ENCODE assay signal across 8 cellular contexts in genomic region chr5:173016621-173017046, GRCh38. TPM values are rescaled to one million over a fixed set of nuclear protein-coding genes. Genes with fewer than 3 reads are reported as not detected.
A peak's percentile ranks its signal among the peaks of the same experiment; 100 is the strongest.
DNase-seq lines count a peak whose midpoint lies in the region; ATAC-seq and TF ChIP-seq lines count a peak whose summit lies in the region.

No MANE protein-coding gene starts in this region.

- H3K4me1 ChIP-seq in fibroblast of lung (ENCODE audit: control insufficient read depth, extremely low read depth, insufficient read depth, low read length) (peaks cover 12% of the 10 kb centered on the region), neutrophil (ENCODE audit: control insufficient read depth in 1 of 2, insufficient read depth in 1 of 2, low read depth in 1 of 2, low read length in 1 of 2) (peaks cover 47 to 63% of the 10 kb centered on the region in 2 experiments)

- H3K27ac ChIP-seq in fibroblast of lung (ENCODE audit: insufficient read depth, low read length) (peak overlapping the region; percentile 39), neutrophil (peak overlapping the region; percentile 79)

- no peak for TF ChIP-seq CTCF in fibroblast of lung (conservative IDR thresholded peaks at IDR 0.05 in 1 of 2, IDR thresholded peaks at IDR 0.05 in 1 of 2; ENCODE audit: low read depth in 1 of 2, low read length in 2 of 2)
- TF ChIP-seq CTCF in neutrophil (IDR thresholded peaks at IDR 0.05): no peak

- H3K36me3 ChIP-seq in fibroblast of lung (ENCODE audit: control insufficient read depth, insufficient read depth, low read length) (no peaks in the 10 kb centered on the region), neutrophil (peaks cover 17% of the 10 kb centered on the region)

- ATAC-seq in HG03460 (IDR thresholded peaks at IDR 0.05; ENCODE audit: unreplicated experiment) (no peak), GM19324 (IDR thresholded peaks at IDR 0.05; ENCODE audit: low FRiP score, unreplicated experiment) (no peak)

- H4K20me1 ChIP-seq in fibroblast of lung (ENCODE audit: control insufficient read depth, extremely low read depth, insufficient read depth, low read length): no peaks in the 10 kb centered on the region

- DNase-seq in DMS53 (lab: John Stamatoyannopoulos, UW): peak; percentile 54
- DNase-seq in SK-MEL-5 (ENCODE audit: low read depth, low spot score): peak; percentile 94
- DNase-seq in fibroblast of lung (ENCODE audit: low read depth in 2 of 2): peak; percentile 49 to 87
- no peak for DNase-seq in iPS-NIHi7 (ENCODE audit: extremely low spot score)
- DNase-seq in NCI-H2081 (lab: John Stamatoyannopoulos, UW): no peak

- H3K79me2 ChIP-seq in fibroblast of lung (ENCODE audit: control insufficient read depth, insufficient read depth, low read length): peaks cover 38% of the 10 kb centered on the region

- H3K4me3 ChIP-seq in fibroblast of lung (replicated peaks in 1 of 4; ENCODE audit: control extremely low read depth in 1 of 4, insufficient read depth in 1 of 4, low read depth in 3 of 4, low read length in 4 of 4) (no peak overlapping the region), neutrophil (ENCODE audit: low read depth in 1 of 2, low read length in 1 of 2) (no peak overlapping the region)

- H3K9me3 ChIP-seq in fibroblast of lung (ENCODE audit: control insufficient read depth, insufficient read depth, low read depth, low read length): no peaks in the 10 kb centered on the region
- no peaks in the 10 kb centered on the region for H3K9me3 ChIP-seq in neutrophil

- no peak overlapping the region for H2AFZ ChIP-seq in fibroblast of lung (ENCODE audit: low read length)

- H3K27me3 ChIP-seq in fibroblast of lung (ENCODE audit: control insufficient read depth, insufficient read depth, low read length) (no peaks in the 10 kb centered on the region), neutrophil (no peaks in the 10 kb centered on the region)

- H3K4me2 ChIP-seq in fibroblast of lung (ENCODE audit: extremely low read depth, insufficient read depth, low read length): peak overlapping the region; percentile 9

- in situ Hi-C loops in SK-MEL-5 (cut with HindIII; ENCODE audit: low pct_unique_long_range_greater_than_20kb, low sequenced_read_pairs): no loop called here

- H3K9ac ChIP-seq in fibroblast of lung (ENCODE audit: insufficient read depth, low read length): no peak overlapping the region

RNA-seq across cellular contexts. Expression of gene ATP6V0E1, which starts 33.1 kb away (rescaled TPM):
- total RNA-seq in SK-MEL-5 (2014; rRNA removed; shearing (Covaris generic)): 303 and 324 TPM in 2 replicates
- polyA plus RNA-seq in SK-MEL-5 (2015; cell fraction: cytosol; rRNA removed): 129 and 198 TPM in 2 replicates
- polyA plus RNA-seq in SK-MEL-5 (2015; cell fraction: nucleus; rRNA removed): 37.2 and 49.4 TPM in 2 replicates
- 293 and 377 TPM in 2 replicates for total RNA-seq in fibroblast of lung
- polyA plus RNA-seq in fibroblast of lung: 595 and 635 TPM in 2 replicates
- 409 and 483 TPM in 2 replicates for polyA plus RNA-seq in fibroblast of lung (2012)
- 366 and 457 TPM in 2 replicates for polyA minus RNA-seq in fibroblast of lung (ENCODE audit: low replicate concordance)

RNA-seq across cellular contexts. Expression of gene CREBRF, which starts 39.5 kb away (rescaled TPM):
- total RNA-seq in SK-MEL-5 (2014; rRNA removed; shearing (Covaris generic)): 24.6 and 25.6 TPM in 2 replicates
- 6.8 and 8.7 TPM in 2 replicates for polyA plus RNA-seq in SK-MEL-5 (2015; cell fraction: cytosol; rRNA removed)
- polyA plus RNA-seq in SK-MEL-5 (2015; cell fraction: nucleus; rRNA removed): 31.4 and 33.9 TPM in 2 replicates
- total RNA-seq in fibroblast of lung: 25.2 and 38.8 TPM in 2 replicates
- polyA plus RNA-seq in fibroblast of lung: 9.1 and 14.4 TPM in 2 replicates
- 5.1 and 8.1 TPM in 2 replicates for polyA plus RNA-seq in fibroblast of lung (2012)
- 13.7 and 15.4 TPM in 2 replicates for polyA minus RNA-seq in fibroblast of lung (ENCODE audit: low replicate concordance)

RNA-seq across cellular contexts. Expression of gene RPL26L1, which starts 57.4 kb away (rescaled TPM):
- total RNA-seq in SK-MEL-5 (2014; rRNA removed; shearing (Covaris generic)): 97.8 and 107 TPM in 2 replicates
- polyA plus RNA-seq in SK-MEL-5 (2015; cell fraction: cytosol; rRNA removed): 58.1 and 73.8 TPM in 2 replicates
- polyA plus RNA-seq in SK-MEL-5 (2015; cell fraction: nucleus; rRNA removed): 9.6 and 31.7 TPM in 2 replicates
- 47.1 and 50.1 TPM in 2 replicates for total RNA-seq in fibroblast of lung
- 98.1 and 144 TPM in 2 replicates for polyA plus RNA-seq in fibroblast of lung
- polyA plus RNA-seq in fibroblast of lung (2012): 90.2 and 135 TPM in 2 replicates
- 11.2 and 12.2 TPM in 2 replicates for polyA minus RNA-seq in fibroblast of lung (ENCODE audit: low replicate concordance)

Comparison
In these comparisons a context has a peak if more than half of its experiments do, and no peak if none do; other contexts are left out.
1. DNase-seq: peak in DMS53 (single experiment), SK-MEL-5 (single experiment) and fibroblast of lung (2 of 2); none in iPS-NIHi7 (single experiment) and NCI-H2081 (0 of 2).